ENCODE assay signal across 8 cellular contexts in genomic region chr17:76272541-76273434, GRCh38. TPM values are rescaled to one million over a fixed set of nuclear protein-coding genes. Genes with fewer than 3 reads are reported as not detected.
DNase-seq lines count a peak whose midpoint lies in the region; ATAC-seq and TF ChIP-seq lines count a peak whose summit lies in the region.

No MANE protein-coding gene starts in this region.

- POLR2A ChIA-PET in RWPE1 (lab: Yijun Ruan, JAX; ENCODE audit: low non-redundant PET) = no interaction called here

- ATAC-seq in GM21737 (IDR thresholded peaks at IDR 0.05; ENCODE audit: unreplicated experiment) = peak; percentile 7
- peak; percentile 1 for ATAC-seq in Right ventricle myocardium superior (ENCODE audit: poor library complexity)
- ATAC-seq in SK-N-SH treated with all-trans-retinoic acid at 6 μM for 48 hours = no peak; the same call in 2 of the 3 replicates

- DNase-seq in RWPE1 (ENCODE audit: low spot score) = no peak
- no peak for DNase-seq in Right ventricle myocardium superior
- peak; percentile 56 to 73 for DNase-seq in stimulated activated CD4-positive, alpha-beta T cell treated with anti-CD3 and anti-CD28 coated beads, Interleukin-4, amount 100 ng/mL, for 4 hours
- no peak for DNase-seq in NCI-H2081 treated with DMSO at 0.1 percent for 48 hours (lab: John Stamatoyannopoulos, UW)
- no peak for DNase-seq in SK-N-DZ (ENCODE audit: low spot score)

- peak overlapping the region; percentile 3; the same call in 1 of the 2 replicates for H3K4me3 ChIP-seq in GM08714 (ENCODE audit: low read length)

- intact Hi-C loops in Right ventricle myocardium superior (cut with DNase I) = no loop called here

- no peak for TF ChIP-seq CTCF in RWPE1 (conservative IDR thresholded peaks at IDR 0.05; ENCODE audit: low read depth)

- CTCF ChIA-PET in RWPE1 (lab: Yijun Ruan, JAX) = interaction anchor here (1.0 kb wide), 1 partner anchor 151 kb away, joined by 3 read pairs; no protein-coding TSS in a partner anchor

- H3K27ac ChIP-seq in RWPE1 = peak overlapping the region; percentile 93

TF ChIP-seq in SK-N-SH treated with all-trans-retinoic acid at 6 μM for 48 hours, 23 proteins besides CTCF, POLR2A, EP300 and RAD21:
- no peak for TF ChIP-seq CSRNP3 (CRISPR knock-in tag; IDR thresholded peaks at IDR 0.05)
- no peak for TF ChIP-seq ISL1 (CRISPR knock-in tag; IDR thresholded peaks at IDR 0.05)
- TF ChIP-seq, protein P1, sequence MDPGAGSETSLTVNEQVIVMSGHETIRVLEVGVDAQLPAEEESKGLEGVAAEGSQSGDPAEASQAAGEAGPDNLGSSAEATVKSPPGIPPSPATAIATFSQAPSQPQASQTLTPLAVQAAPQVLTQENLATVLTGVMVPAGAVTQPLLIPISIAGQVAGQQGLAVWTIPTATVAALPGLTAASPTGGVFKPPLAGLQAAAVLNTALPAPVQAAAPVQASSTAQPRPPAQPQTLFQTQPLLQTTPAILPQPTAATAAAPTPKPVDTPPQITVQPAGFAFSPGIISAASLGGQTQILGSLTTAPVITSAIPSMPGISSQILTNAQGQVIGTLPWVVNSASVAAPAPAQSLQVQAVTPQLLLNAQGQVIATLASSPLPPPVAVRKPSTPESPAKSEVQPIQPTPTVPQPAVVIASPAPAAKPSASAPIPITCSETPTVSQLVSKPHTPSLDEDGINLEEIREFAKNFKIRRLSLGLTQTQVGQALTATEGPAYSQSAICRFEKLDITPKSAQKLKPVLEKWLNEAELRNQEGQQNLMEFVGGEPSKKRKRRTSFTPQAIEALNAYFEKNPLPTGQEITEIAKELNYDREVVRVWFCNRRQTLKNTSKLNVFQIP (CRISPR knock-in tag; IDR thresholded peaks at IDR 0.05; ENCODE audit: borderline replicate concordance, low read depth) = no peak
- TF ChIP-seq BACH2 (CRISPR knock-in tag; IDR thresholded peaks at IDR 0.05; ENCODE audit: borderline replicate concordance) = no peak
- no peak for TF ChIP-seq TOX (CRISPR knock-in tag; IDR thresholded peaks at IDR 0.05; ENCODE audit: borderline replicate concordance)
- TF ChIP-seq GLIS3 (CRISPR knock-in tag; IDR thresholded peaks at IDR 0.05) = no peak
- no peak for TF ChIP-seq ZFP30 (CRISPR knock-in tag; IDR thresholded peaks at IDR 0.05)
- no peak for TF ChIP-seq TSHZ2 (CRISPR knock-in tag; IDR thresholded peaks at IDR 0.05)
- no peak for TF ChIP-seq ZNF565 (CRISPR knock-in tag; conservative IDR thresholded peaks at IDR 0.05; ENCODE audit: low read depth)
- TF ChIP-seq CREB5 (CRISPR knock-in tag; IDR thresholded peaks at IDR 0.05; ENCODE audit: low read depth) = no peak
- no peak for TF ChIP-seq ARNTL (CRISPR knock-in tag; IDR thresholded peaks at IDR 0.05; ENCODE audit: borderline replicate concordance, low read depth)
- TF ChIP-seq ZNF70 (CRISPR knock-in tag; IDR thresholded peaks at IDR 0.05) = no peak
- TF ChIP-seq SNAI2 (CRISPR knock-in tag; IDR thresholded peaks at IDR 0.05) = no peak
- TF ChIP-seq ZNF8 (CRISPR knock-in tag; IDR thresholded peaks at IDR 0.05) = no peak
- TF ChIP-seq ZC3H10 (CRISPR knock-in tag; IDR thresholded peaks at IDR 0.05) = no peak
- TF ChIP-seq TCF4 (CRISPR knock-in tag; IDR thresholded peaks at IDR 0.05; ENCODE audit: borderline replicate concordance) = no peak
- TF ChIP-seq, protein P2, sequence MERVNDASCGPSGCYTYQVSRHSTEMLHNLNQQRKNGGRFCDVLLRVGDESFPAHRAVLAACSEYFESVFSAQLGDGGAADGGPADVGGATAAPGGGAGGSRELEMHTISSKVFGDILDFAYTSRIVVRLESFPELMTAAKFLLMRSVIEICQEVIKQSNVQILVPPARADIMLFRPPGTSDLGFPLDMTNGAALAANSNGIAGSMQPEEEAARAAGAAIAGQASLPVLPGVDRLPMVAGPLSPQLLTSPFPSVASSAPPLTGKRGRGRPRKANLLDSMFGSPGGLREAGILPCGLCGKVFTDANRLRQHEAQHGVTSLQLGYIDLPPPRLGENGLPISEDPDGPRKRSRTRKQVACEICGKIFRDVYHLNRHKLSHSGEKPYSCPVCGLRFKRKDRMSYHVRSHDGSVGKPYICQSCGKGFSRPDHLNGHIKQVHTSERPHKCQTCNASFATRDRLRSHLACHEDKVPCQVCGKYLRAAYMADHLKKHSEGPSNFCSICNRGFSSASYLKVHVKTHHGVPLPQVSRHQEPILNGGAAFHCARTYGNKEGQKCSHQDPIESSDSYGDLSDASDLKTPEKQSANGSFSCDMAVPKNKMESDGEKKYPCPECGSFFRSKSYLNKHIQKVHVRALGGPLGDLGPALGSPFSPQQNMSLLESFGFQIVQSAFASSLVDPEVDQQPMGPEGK (CRISPR knock-in tag; IDR thresholded peaks at IDR 0.05; ENCODE audit: borderline replicate concordance) = no peak

RNA-seq across cellular contexts. Expression of gene UBALD2, which starts 7.6 kb away (rescaled TPM):
- total RNA-seq in Right ventricle myocardium superior = 28.1 TPM
- polyA plus RNA-seq in SK-N-DZ (2014; cell fraction: cytosol; rRNA removed) = 14.4 and 39.1 TPM in 2 replicates
- polyA plus RNA-seq in SK-N-DZ (2014; cell fraction: nucleus; rRNA removed) = 14.5 and 26.2 TPM in 2 replicates

RNA-seq across cellular contexts. Expression of gene RNF157, which starts 32.5 kb away (rescaled TPM):
- total RNA-seq in Right ventricle myocardium superior = 18.5 TPM
- 42.3 and 54.7 TPM in 2 replicates for polyA plus RNA-seq in SK-N-DZ (2014; cell fraction: cytosol; rRNA removed)
- polyA plus RNA-seq in SK-N-DZ (2014; cell fraction: nucleus; rRNA removed) = 26.2 and 30.9 TPM in 2 replicates

RNA-seq across cellular contexts. Expression of gene QRICH2, which starts 35.3 kb away (rescaled TPM):
- total RNA-seq in Right ventricle myocardium superior = 2.6 TPM
- 1.7 and 1.8 TPM in 2 replicates for polyA plus RNA-seq in SK-N-DZ (2014; cell fraction: cytosol; rRNA removed)
- polyA plus RNA-seq in SK-N-DZ (2014; cell fraction: nucleus; rRNA removed) = 2.2 and 5.5 TPM in 2 replicates

Comparison
In these comparisons a context has a peak if more than half of its experiments do, and no peak if none do; other contexts are left out.
1. DNase-seq: peak in stimulated activated CD4-positive, alpha-beta T cell treated with anti-CD3 and anti-CD28 coated beads, Interleukin-4, amount 100 ng/mL, for 4 hours (2 of 2); none in RWPE1 (single experiment), Right ventricle myocardium superior (single experiment), NCI-H2081 treated with DMSO at 0.1 percent for 48 hours (single experiment) and SK-N-DZ (single experiment).